ENCODE assay signal across 17 cellular contexts in the genomic region with DNA sequence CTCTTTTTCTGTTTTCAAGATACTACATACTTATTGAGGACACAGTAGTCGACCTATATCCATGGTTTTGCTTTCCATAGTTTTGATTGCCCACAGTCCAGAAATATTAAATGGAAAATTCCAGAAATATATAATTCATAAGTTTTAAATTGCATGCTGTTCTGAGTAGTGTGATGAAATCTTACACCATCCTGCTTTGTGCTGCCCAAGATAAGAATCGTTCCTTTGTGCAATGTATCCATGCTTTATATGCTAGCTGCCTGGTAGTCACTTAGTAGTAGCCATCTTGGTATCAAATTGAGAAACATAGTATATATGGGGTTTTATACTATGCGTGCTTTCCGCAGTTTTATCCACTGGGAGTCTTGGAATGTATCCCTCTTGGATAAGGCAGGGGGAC. TPM values are rescaled to one million over a fixed set of nuclear protein-coding genes. Genes with fewer than 3 reads are reported as not detected.
DNase-seq lines count a peak whose midpoint lies in the region; FAIRE-seq and TF ChIP-seq lines count a peak whose summit lies in the region.
"Had no signal": no experiment of that assay in that cellular context is flagged by ENCODE, and none has a peak within 500 bp of the region (broad histone marks: within the 10 kb centered on the region; RNA-seq: fewer than 3 reads in every experiment).

No MANE protein-coding gene starts in this region.

- FAIRE-seq in kidney (lab: Jason Lieb, UNC) = peak; percentile 8

- no peaks in the 10 kb centered on the region for H3K9me3 ChIP-seq in kidney (ENCODE audit: control insufficient read depth in 1 of 2, low read length in 2 of 2)
- H3K9me3 ChIP-seq: BLaER1, Caco-2 had no signal

- H3K4me3 ChIP-seq in kidney (ENCODE audit: low read length in 2 of 2) (no peak overlapping the region), coronary artery (no peak overlapping the region)
- H3K4me3 ChIP-seq: BLaER1, GM23248 had no signal

- no peaks in the 10 kb centered on the region for H3K36me3 ChIP-seq in kidney (ENCODE audit: control insufficient read depth in 1 of 2, insufficient read depth in 2 of 2, low read length in 2 of 2)
- H3K36me3 ChIP-seq: BLaER1 had no signal

- H3K9ac ChIP-seq in kidney (ENCODE audit: low read length in 2 of 2) = no peak overlapping the region
- H3K9ac ChIP-seq: BLaER1, GM23248 had no signal

- DNase-seq in GF-D8 (lab: John Stamatoyannopoulos, UW) (peak; percentile 1), amniotic epithelial cell (ENCODE audit: low read depth) (peak; percentile 75), fibroblast of gingiva (ENCODE audit: low read depth) (peak; percentile 43), kidney (no peak), coronary artery (ENCODE audit: low spot score) (no peak), amniotic stem cell (lab: John Stamatoyannopoulos, UW) (no peak)
- DNase-seq in stimulated activated CD4-positive, alpha-beta T cell treated with anti-CD3 and anti-CD28 coated beads, Interleukin-2, amount 100 ng/mL, for 24 hours = no peak
- DNase-seq: 8988T; AML-193; Caco-2; CD8-positive, alpha-beta memory T cell; DND-41; GDM1; GM23248; H7; IMR-90 had no signal

- no peak overlapping the region for H3K27ac ChIP-seq in kidney (ENCODE audit: low read depth in 2 of 2, low read length in 2 of 2)
- no peak overlapping the region for H3K27ac ChIP-seq in coronary artery
- H3K27ac ChIP-seq: BLaER1, GM23248 had no signal

- TF ChIP-seq CTCF in kidney (IDR thresholded peaks at IDR 0.05; ENCODE audit: borderline replicate concordance, extremely low read depth, insufficient read depth) = no peak
- TF ChIP-seq CTCF in coronary artery (IDR thresholded peaks at IDR 0.05) = no peak

- no peaks in the 10 kb centered on the region for H3K4me1 ChIP-seq in kidney (ENCODE audit: control insufficient read depth in 1 of 2, insufficient read depth in 1 of 2, low read depth in 1 of 2, low read length in 2 of 2)
- H3K4me1 ChIP-seq: BLaER1, Caco-2 had no signal

- intact Hi-C loops in kidney (cut with DNase I) = no loop called here

RNA-seq across cellular contexts. Expression of a gene that starts 59.0 kb away (rescaled TPM):
- 17.3 TPM for total RNA-seq in kidney
- 16.5 TPM for polyA plus RNA-seq in kidney (ENCODE audit: insufficient read depth, low read depth, low replicate concordance)

RNA-seq across cellular contexts. Expression of a gene that starts 59.2 kb away (rescaled TPM):
- total RNA-seq in kidney = 16.8 TPM
- 21.8 TPM for polyA plus RNA-seq in kidney (ENCODE audit: insufficient read depth, low read depth, low replicate concordance)

Comparison
In these comparisons a context has a peak if more than half of its experiments do, and no peak if none do; other contexts are left out.
1. DNase-seq: peak in GF-D8 (single experiment), amniotic epithelial cell (single experiment) and fibroblast of gingiva (single experiment); none in kidney (single experiment), coronary artery (single experiment), amniotic stem cell (single experiment) and stimulated activated CD4-positive, alpha-beta T cell treated with anti-CD3 and anti-CD28 coated beads, Interleukin-2, amount 100 ng/mL, for 24 hours (0 of 2).